Comparison of ENCODE assay signal across 26 cellular contexts in the genomic region with DNA sequence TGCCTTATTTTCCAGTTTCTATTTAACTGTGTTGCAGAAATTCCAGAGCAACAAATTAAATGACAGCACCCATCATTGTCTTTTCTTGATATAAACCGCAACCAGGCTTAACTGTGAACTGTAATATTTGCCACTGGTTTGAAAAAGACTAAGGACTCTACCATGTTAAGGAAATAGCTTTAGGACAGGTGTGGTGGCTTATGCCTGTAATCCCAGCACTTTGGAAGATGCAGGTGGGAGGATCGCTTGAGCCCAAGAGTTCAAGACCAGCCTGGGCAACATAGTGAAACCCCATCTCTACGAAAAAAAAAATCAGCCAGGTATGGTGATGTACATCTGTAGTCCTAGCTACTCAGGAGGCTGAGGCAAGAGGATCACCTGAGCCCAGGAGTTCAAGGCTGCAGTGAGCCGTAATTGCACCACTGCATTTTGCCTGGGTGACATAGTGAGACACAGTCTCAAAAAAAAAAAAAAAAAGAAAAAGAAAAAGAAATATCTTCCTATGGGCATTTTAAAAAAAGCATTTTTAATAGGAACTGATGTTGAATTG.
"Had no signal": no experiment of that assay in that cellular context is flagged by ENCODE, and none has a peak within 500 bp of the region (broad histone marks: within the 10 kb centered on the region; RNA-seq: fewer than 3 reads in every experiment).

No MANE protein-coding gene starts in this region.

- H3K4me3 Mint-ChIP-seq: IgD-negative memory B cell had no signal

- H3K27ac ChIP-seq: HL-60, SJSA1, SK-N-MC had no signal

- FAIRE-seq: HTR-8/SVneo, RCC 7860 had no signal

- DNase-seq: Karpas-422, KG1, NCI-H1092, NCI-H1105 treated with DMSO at 0.1 percent for 48 hours, NCI-H1417 treated with DMSO at 0.1 percent for 48 hours, NCI-H146, NCI-H1694 treated with DMSO at 0.1 percent for 48 hours, NCI-H1930, NCI-H2081, NCI-H2107, NCI-H2227 treated with DMSO at 0.1 percent for 48 hours, NCI-H446, NCI-H510A, NCI-H524 treated with DMSO at 0.1 percent for 48 hours, NCI-H69, NCI-H774, Right ventricle myocardium superior, RPMI8226, SIG-M5 had no signal

- H3K9me3 ChIP-seq: MG63, SJSA1 had no signal

- H3K9me3 Mint-ChIP-seq: IgD-negative memory B cell had no signal

- H3K27me3 ChIP-seq: MG63, SJSA1 had no signal

- H3K4me3 ChIP-seq: MG63, SJSA1, SK-N-MC had no signal

- H3K27me3 Mint-ChIP-seq: IgD-negative memory B cell had no signal
